Comparison of ENCODE assay signal across 8 cellular contexts in genomic region chr7:102450242-102450641, GRCh38. TPM values are rescaled to one million over a fixed set of nuclear protein-coding genes. Genes with fewer than 3 reads are reported as not detected.
DNase-seq lines count a peak whose midpoint lies in the region; ATAC-seq and TF ChIP-seq lines count a peak whose summit lies in the region.

No MANE protein-coding gene starts in this region.

- TF ChIP-seq CTCF in Caco-2 (IDR thresholded peaks at IDR 0.05; ENCODE audit: insufficient read depth in 1 of 2, low read depth in 1 of 2, low read length in 1 of 2, severe bottlenecking in 1 of 2, unreplicated experiment in 1 of 2) (peak in 1 of 2 experiments; percentile 4), mucosa of descending colon (IDR thresholded peaks at IDR 0.05) (no peak)

- intact Hi-C loops in Caco-2 (cut with micrococcal nuclease; ENCODE audit: unreplicated experiment) (loop anchor here (2.0 to 10.0 kb wide), 3 partner anchors 15 to 165 kb away; partner anchors contain the start of gene SH2B2), mucosa of descending colon (cut with DNase I, micrococcal nuclease) (no loop called here)
- intact Hi-C loops in activated CD4-positive, alpha-beta memory T cell treated with anti-CD3 and anti-CD28 coated beads for 36 hours (cut with micrococcal nuclease) = loop anchor here (1.0 to 2.0 kb wide), 2 partner anchors 38 to 45 kb away; no protein-coding TSS in a partner anchor

- peak; percentile 48 for ATAC-seq in mucosa of descending colon
- ATAC-seq in GM19324 (IDR thresholded peaks at IDR 0.05; ENCODE audit: low FRiP score, unreplicated experiment) = no peak
- no peak for ATAC-seq in HG03469 (IDR thresholded peaks at IDR 0.05; ENCODE audit: unreplicated experiment)
- no peak for ATAC-seq in HG02885 (IDR thresholded peaks at IDR 0.05; ENCODE audit: poor library complexity, unreplicated experiment)

- POLR2A ChIA-PET in Caco-2 (lab: Charles Lee) = no interaction called here
- POLR2A ChIA-PET in activated CD4-positive, alpha-beta memory T cell treated with anti-CD3 and anti-CD28 coated beads for 36 hours (lab: Charles Lee) = interaction anchor here (1.2 kb wide), 1 partner anchor 23 kb away, joined by 3 read pairs; no protein-coding TSS in a partner anchor

- BruUV-seq in Caco-2 (replicated peaks; lab: Mats Ljungman, UMichigan) = no TSS peak

- no peaks in the 10 kb centered on the region for H3K4me1 Mint-ChIP-seq in Caco-2 (ENCODE audit: low read depth, unreplicated experiment)
- H3K4me1 Mint-ChIP-seq in activated CD4-positive, alpha-beta memory T cell treated with anti-CD3 and anti-CD28 coated beads for 36 hours (ENCODE audit: low read depth) = peaks cover 4% of the 10 kb centered on the region

- no peaks in the 10 kb centered on the region for H3K27me3 Mint-ChIP-seq in Caco-2 (ENCODE audit: insufficient read depth, unreplicated experiment)
- no peaks in the 10 kb centered on the region for H3K27me3 Mint-ChIP-seq in activated CD4-positive, alpha-beta memory T cell treated with anti-CD3 and anti-CD28 coated beads for 36 hours

- no peak overlapping the region for H3K4me3 Mint-ChIP-seq in Caco-2 (ENCODE audit: unreplicated experiment)
- no peak overlapping the region for H3K4me3 Mint-ChIP-seq in activated CD4-positive, alpha-beta memory T cell treated with anti-CD3 and anti-CD28 coated beads for 36 hours

- CTCF ChIA-PET in Caco-2 (lab: Charles Lee) = interaction anchor here (1.0 to 1.2 kb wide), 3 partner anchors 38 to 46 kb away, joined by 3 to 4 read pairs (median 3); no protein-coding TSS in a partner anchor
- CTCF ChIA-PET in activated CD4-positive, alpha-beta memory T cell treated with anti-CD3 and anti-CD28 coated beads for 36 hours (lab: Charles Lee) = interaction anchor here (0.6 to 3.6 kb wide), 11 partner anchors 14 to 170 kb away, joined by 3 to 26 read pairs (median 4); partner anchors contain the start of gene SH2B2

- peak overlapping the region; percentile 53 for H3K27ac Mint-ChIP-seq in Caco-2 (ENCODE audit: unreplicated experiment)
- no peak overlapping the region for H3K27ac Mint-ChIP-seq in activated CD4-positive, alpha-beta memory T cell treated with anti-CD3 and anti-CD28 coated beads for 36 hours

- no peaks in the 10 kb centered on the region for H3K27me3 ChIP-seq in Caco-2 (replicated peaks; ENCODE audit: control insufficient read depth, insufficient read depth, low read length)

- DNase-seq in Caco-2 (no peak), HT-29 (ENCODE audit: low spot score) (peak; percentile 70), mucosa of descending colon (no peak), NCI-H1048 (lab: John Stamatoyannopoulos, UW) (no peak)
- peak; percentile 73 for DNase-seq in activated CD4-positive, alpha-beta memory T cell treated with anti-CD3 and anti-CD28 coated beads for 36 hours

- H3K36me3 ChIP-seq in Caco-2 (ENCODE audit: control insufficient read depth, insufficient read depth, low read length) (no peaks in the 10 kb centered on the region), mucosa of descending colon (ENCODE audit: low read depth) (no peaks in the 10 kb centered on the region)

- H3K9me3 Mint-ChIP-seq in Caco-2 (ENCODE audit: unreplicated experiment) = no peaks in the 10 kb centered on the region
- no peaks in the 10 kb centered on the region for H3K9me3 Mint-ChIP-seq in activated CD4-positive, alpha-beta memory T cell treated with anti-CD3 and anti-CD28 coated beads for 36 hours

- H3K4me3 ChIP-seq in Caco-2 (ENCODE audit: low read depth, low read length) (no peak overlapping the region), mucosa of descending colon (no peak overlapping the region)

- peaks cover 3% of the 10 kb centered on the region; the same call in 1 of the 2 replicates for H3K4me1 ChIP-seq in Caco-2
- no peaks in the 10 kb centered on the region for H3K4me1 ChIP-seq in mucosa of descending colon (ENCODE audit: low read depth)

- H3K9me3 ChIP-seq in Caco-2 (no peaks in the 10 kb centered on the region), mucosa of descending colon (no peaks in the 10 kb centered on the region)

- peaks cover 4% of the 10 kb centered on the region for H3K36me3 Mint-ChIP-seq in Caco-2 (ENCODE audit: insufficient read depth, unreplicated experiment)
- no peaks in the 10 kb centered on the region for H3K36me3 Mint-ChIP-seq in activated CD4-positive, alpha-beta memory T cell treated with anti-CD3 and anti-CD28 coated beads for 36 hours

RNA-seq across cellular contexts. Expression of gene ALKBH4, which starts 14.4 kb away (rescaled TPM):
- total RNA-seq in Caco-2 (2022) (13.8 and 15.0 TPM in 2 replicates), mucosa of descending colon (10 to 100 TPM in 1 of 3 donors, 1 to 10 TPM in 2; 8.4 to 11.1 (median 10.0) TPM)
- total RNA-seq in HT-29 (2014; rRNA removed; shearing (Covaris generic)) = 31.5 and 36.5 TPM in 2 replicates
- total RNA-seq in activated CD4-positive, alpha-beta memory T cell treated with anti-CD3 and anti-CD28 coated beads for 36 hours = 1 to 10 TPM; 7.7 to 7.8 TPM

RNA-seq across cellular contexts. Expression of gene LRWD1, which starts 14.5 kb away (rescaled TPM):
- total RNA-seq in Caco-2 (2022) = 23.6 and 25.3 TPM in 2 replicates
- 73.6 and 81.2 TPM in 2 replicates for total RNA-seq in HT-29 (2014; rRNA removed; shearing (Covaris generic))
- 10 to 100 TPM; 16.4 to 20.0 TPM for total RNA-seq in activated CD4-positive, alpha-beta memory T cell treated with anti-CD3 and anti-CD28 coated beads for 36 hours
- total RNA-seq in mucosa of descending colon = 10 to 100 TPM; 12.7 to 17.6 (median 13.3) TPM

RNA-seq across cellular contexts. Expression of gene ORAI2, which starts 16.9 kb away (rescaled TPM):
- total RNA-seq in Caco-2 (2022) (19.4 and 20.2 TPM in 2 replicates), mucosa of descending colon (1 to 10 TPM; 2.8 to 9.8 (median 7.5) TPM)
- 37.4 and 39.8 TPM in 2 replicates for total RNA-seq in HT-29 (2014; rRNA removed; shearing (Covaris generic))
- total RNA-seq in activated CD4-positive, alpha-beta memory T cell treated with anti-CD3 and anti-CD28 coated beads for 36 hours = 10 to 100 TPM; 28.7 to 31.5 TPM

RNA-seq across cellular contexts. Expression of gene POLR2J, which starts 28.5 kb away (rescaled TPM):
- total RNA-seq in Caco-2 (2022) (68.1 and 70.0 TPM in 2 replicates), mucosa of descending colon (10 to 100 TPM; 44.0 to 59.3 (median 45.6) TPM)
- total RNA-seq in HT-29 (2014; rRNA removed; shearing (Covaris generic)) = 96.9 and 101 TPM in 2 replicates
- 10 to 100 TPM; 44.4 to 44.7 TPM for total RNA-seq in activated CD4-positive, alpha-beta memory T cell treated with anti-CD3 and anti-CD28 coated beads for 36 hours

RNA-seq across cellular contexts. Expression of gene PRKRIP1, which starts 54.1 kb away (rescaled TPM):
- total RNA-seq in Caco-2 (2022) = 34.2 and 35.2 TPM in 2 replicates
- 34.8 and 38.8 TPM in 2 replicates for total RNA-seq in HT-29 (2014; rRNA removed; shearing (Covaris generic))
- 10 to 100 TPM; 20.8 to 22.6 TPM for total RNA-seq in activated CD4-positive, alpha-beta memory T cell treated with anti-CD3 and anti-CD28 coated beads for 36 hours
- 10 to 100 TPM; 15.1 to 24.1 (median 18.6) TPM for total RNA-seq in mucosa of descending colon

Comparison
In these comparisons a context has a peak if more than half of its experiments do, and no peak if none do; other contexts are left out.
1. DNase-seq: peak in HT-29 (single experiment) and activated CD4-positive, alpha-beta memory T cell treated with anti-CD3 and anti-CD28 coated beads for 36 hours (single experiment); none in Caco-2 (0 of 2), mucosa of descending colon (0 of 3) and NCI-H1048 (single experiment).
2. intact Hi-C loops: an anchor here in Caco-2 (2.0 to 10.0 kb wide) and activated CD4-positive, alpha-beta memory T cell treated with anti-CD3 and anti-CD28 coated beads for 36 hours (1.0 to 2.0 kb wide); none called in mucosa of descending colon.